ENCODE assay signal across 29 cellular contexts in the genomic region with DNA sequence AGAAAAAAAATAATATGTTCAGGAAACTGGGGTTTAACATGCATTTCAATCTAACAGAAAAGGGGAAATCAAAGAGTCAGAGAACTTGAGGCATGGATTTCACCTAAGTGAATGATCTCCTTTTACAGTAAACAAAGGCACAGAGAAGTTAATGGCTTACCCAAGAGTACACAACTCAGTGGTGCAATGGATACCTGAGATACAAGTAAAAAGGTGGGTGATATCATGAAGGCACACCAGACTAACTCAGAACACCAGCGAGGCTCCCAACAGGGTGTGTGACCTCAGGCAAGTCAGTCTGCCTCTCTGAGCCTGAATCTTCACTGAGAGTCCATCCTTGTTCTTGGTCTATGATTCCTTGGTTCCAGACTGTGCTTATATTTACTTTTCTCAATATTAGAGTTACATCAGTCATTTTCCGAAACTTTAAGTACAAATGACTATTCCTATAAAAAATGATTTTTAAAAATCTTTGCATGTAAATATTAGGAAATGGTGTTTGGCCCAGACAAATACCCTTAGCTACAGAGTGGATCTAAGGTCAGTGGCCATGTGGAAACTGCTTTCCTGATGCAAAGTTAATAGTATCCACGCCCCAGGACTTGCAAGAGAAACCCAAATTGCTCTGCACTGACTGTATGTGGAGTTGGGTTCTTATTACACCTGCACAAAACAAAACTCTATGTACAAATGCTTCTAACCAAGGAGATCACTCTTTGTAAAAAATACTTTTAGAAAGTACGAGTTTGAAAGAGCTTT.
"Had no signal": no experiment of that assay in that cellular context is flagged by ENCODE, and none has a peak within 500 bp of the region (broad histone marks: within the 10 kb centered on the region; RNA-seq: fewer than 3 reads in every experiment).

No MANE protein-coding gene starts in this region.

- H3K27me3 ChIP-seq: spleen, suprapubic skin, testis, tibial artery, transverse colon, upper lobe of right lung, uterus had no signal

- H3K4me1 ChIP-seq: parathyroid adenoma, psoas muscle, spleen, suprapubic skin, testis, tibial artery, upper lobe of right lung, uterus had no signal

- H3K36me3 ChIP-seq: neutrophil, spleen, transverse colon, uterus had no signal

- H3K4me3 ChIP-seq: psoas muscle, skin epidermis, smooth muscle cell, spleen, suprapubic skin, testis, tibial artery, transverse colon, upper lobe of right lung, uterus had no signal

- ATAC-seq: naive thymus-derived CD8-positive, alpha-beta T cell; natural killer cell treated with Interleukin-12 subunit alpha and Interleukin-12 subunit beta and Interleukin-15 and Interleukin-18, amount 100 ng/mL, for 72 hours; psoas muscle; right cardiac atrium; sciatic nerve; stimulated activated memory B cell treated with anti-CD40 and anti-IgM and Interleukin-4, amounts not matched to agents 10 μg/mL and 1 μg/mL and 100 μg/mL, for 72 hours; stimulated activated naive CD8-positive, alpha-beta T cell treated with anti-CD3 and anti-CD28 coated beads, Interleukin-15, amount 100 ng/mL, for 72 hours; stimulated activated naive CD8-positive, alpha-beta T cell treated with anti-CD3 and anti-CD28 coated beads, Interleukin-15, Interleukin-2, amounts not matched to agents 100 U/mL and 50 U/mL, for 24 hours; upper lobe of right lung had no signal

- H3K9me3 ChIP-seq: psoas muscle, suprapubic skin, testis, tibial artery, transverse colon, upper lobe of right lung had no signal

- DNase-seq: naive thymus-derived CD8-positive, alpha-beta T cell; nephron progenitor cell; nucleus accumbens; posterior cingulate gyrus; psoas muscle; right cardiac atrium; spleen; stimulated activated CD4-positive, alpha-beta T cell treated with anti-CD3 and anti-CD28 coated beads, Interleukin-12 subunit alpha, Interleukin-12 subunit beta, amount 100 ng/mL, for 4 hours; stimulated activated CD4-positive, alpha-beta T cell treated with anti-CD3 and anti-CD28 coated beads, Interleukin-1b, Interleukin-23, amount 100 ng/mL, for 48 hours; stimulated activated CD4-positive, alpha-beta T cell treated with anti-CD3 and anti-CD28 coated beads, Interleukin-4, amount 100 ng/mL, for 1 hour; stimulated activated CD4-positive, alpha-beta T cell treated with anti-CD3 and anti-CD28 coated beads, Interleukin-4, amount 100 ng/mL, for 4 hours; stimulated activated CD8-positive, alpha-beta memory T cell treated with anti-CD3 and anti-CD28 coated beads, Interleukin-4, amount 100 ng/mL, for 48 hours; stimulated activated naive CD4-positive, alpha-beta T cell; stimulated activated naive CD8-positive, alpha-beta T cell treated with anti-CD3 and anti-CD28 coated beads, Interleukin-15, amount 100 ng/mL, for 72 hours; stimulated activated naive CD8-positive, alpha-beta T cell treated with anti-CD3 and anti-CD28 coated beads, Interleukin-15, Interleukin-2, amounts not matched to agents 100 U/mL and 50 U/mL, for 24 hours; substantia nigra; testis; tibial artery; transverse colon; upper lobe of right lung; uterus had no signal

- H3K27ac ChIP-seq: neutrophil, parathyroid adenoma, psoas muscle, skin epidermis, spleen, suprapubic skin, testis, tibial artery, transverse colon, upper lobe of right lung, uterus had no signal
